Comparison of ENCODE assay signal across 10 cellular contexts in genomic region chrX:24619647-24620046, GRCh38. TPM values are rescaled to one million over a fixed set of nuclear protein-coding genes. Genes with fewer than 3 reads are reported as not detected.
DNase-seq lines count a peak whose midpoint lies in the region; ATAC-seq, FAIRE-seq and TF ChIP-seq lines count a peak whose summit lies in the region.
"Had no signal": no experiment of that assay in that cellular context is flagged by ENCODE, and none has a peak within 500 bp of the region (broad histone marks: within the 10 kb centered on the region; RNA-seq: fewer than 3 reads in every experiment).

No MANE protein-coding gene starts in this region.

- no peaks in the 10 kb centered on the region for H3K27me3 Mint-ChIP-seq in endothelial cell (ENCODE audit: unreplicated experiment)

- DNase-seq in D721Med (ENCODE audit: insufficient read length, low spot score) (no peak), LoVo (ENCODE audit: low spot score) (peak; percentile 2), astrocyte of the cerebellum (ENCODE audit: low read depth) (peak; percentile 55), myocyte (ENCODE audit: low read depth) (peak; percentile 20), cerebellum (ENCODE audit: low spot score) (no peak), endothelial cell (ENCODE audit: low spot score) (no peak), activated gamma-delta T cell treated with Interleukin-2 at 50 U/mL for 16 hours (no peak)
- DNase-seq: activated T-cell treated with anti-CD3 and anti-CD28 coated beads, Interleukin-2, amount 50 U/mL, for 72 hours had no signal

- H3K27ac Mint-ChIP-seq in endothelial cell (ENCODE audit: unreplicated experiment) = no peak overlapping the region
- H3K27ac Mint-ChIP-seq: activated T-cell treated with anti-CD3 and anti-CD28 coated beads, Interleukin-2, amount 50 U/mL, for 72 hours had no signal

- peaks cover 5% of the 10 kb centered on the region for H3K36me3 Mint-ChIP-seq in endothelial cell (ENCODE audit: low read depth, unreplicated experiment)

- H3K4me3 ChIP-seq in astrocyte of the cerebellum (ENCODE audit: low read depth, low read length) = no peak overlapping the region

- H3K9me3 Mint-ChIP-seq in endothelial cell (ENCODE audit: unreplicated experiment) = no peaks in the 10 kb centered on the region

- H3K4me3 Mint-ChIP-seq in endothelial cell (ENCODE audit: unreplicated experiment) = no peak overlapping the region
- H3K4me3 Mint-ChIP-seq: activated T-cell treated with anti-CD3 and anti-CD28 coated beads, Interleukin-2, amount 50 U/mL, for 72 hours had no signal

- ATAC-seq in GM19324 (IDR thresholded peaks at IDR 0.05; ENCODE audit: low FRiP score, unreplicated experiment) = no peak
- ATAC-seq: activated T-cell treated with anti-CD3 and anti-CD28 coated beads, Interleukin-2, amount 50 U/mL, for 72 hours had no signal

- TF ChIP-seq CTCF in D721Med (IDR thresholded peaks at IDR 0.05; ENCODE audit: insufficient read depth, missing control alignments) = no peak
- no peak for TF ChIP-seq CTCF in astrocyte of the cerebellum (IDR thresholded peaks at IDR 0.05; ENCODE audit: low read depth, low read length, missing control alignments)
- TF ChIP-seq CTCF in endothelial cell (IDR thresholded peaks at IDR 0.05; ENCODE audit: unreplicated experiment) = no peak

- peaks cover 3% of the 10 kb centered on the region for H3K4me1 Mint-ChIP-seq in endothelial cell (ENCODE audit: unreplicated experiment)

- FAIRE-seq in D721Med (lab: Jason Lieb, UNC) = peak; percentile 29
- FAIRE-seq: frontal cortex had no signal

- in situ Hi-C loops in astrocyte of the cerebellum (cut with HindIII; ENCODE audit: low sequenced_read_pairs) = no loop called here

RNA-seq across cellular contexts. Expression of gene PCYT1B, which starts 27.5 kb away (rescaled TPM):
- total RNA-seq in myocyte = 0.08 and 0.21 TPM in 2 replicates
- 0.08 TPM for polyA plus RNA-seq in myocyte (2012)
- 21.2 TPM for total RNA-seq in cerebellum
- total RNA-seq in endothelial cell (ENCODE audit: unreplicated experiment) = 26.1 TPM

Comparison
In these comparisons a context has a peak if more than half of its experiments do, and no peak if none do; other contexts are left out.
1. DNase-seq: peak in LoVo (single experiment), astrocyte of the cerebellum (single experiment) and myocyte (single experiment); none in D721Med (single experiment), cerebellum (single experiment), endothelial cell (single experiment) and activated gamma-delta T cell treated with Interleukin-2 at 50 U/mL for 16 hours (single experiment).
2. RNA of gene PCYT1B, which starts 27.5 kb away (total RNA-seq): 26.1 TPM in endothelial cell (single experiment) and 21.2 TPM in cerebellum (single experiment); 0.08 to 0.21 TPM in myocyte; every median in the first group is over 10 times any median in the second.